31 cellular contexts compared by ENCODE assay signal in the genomic region with DNA sequence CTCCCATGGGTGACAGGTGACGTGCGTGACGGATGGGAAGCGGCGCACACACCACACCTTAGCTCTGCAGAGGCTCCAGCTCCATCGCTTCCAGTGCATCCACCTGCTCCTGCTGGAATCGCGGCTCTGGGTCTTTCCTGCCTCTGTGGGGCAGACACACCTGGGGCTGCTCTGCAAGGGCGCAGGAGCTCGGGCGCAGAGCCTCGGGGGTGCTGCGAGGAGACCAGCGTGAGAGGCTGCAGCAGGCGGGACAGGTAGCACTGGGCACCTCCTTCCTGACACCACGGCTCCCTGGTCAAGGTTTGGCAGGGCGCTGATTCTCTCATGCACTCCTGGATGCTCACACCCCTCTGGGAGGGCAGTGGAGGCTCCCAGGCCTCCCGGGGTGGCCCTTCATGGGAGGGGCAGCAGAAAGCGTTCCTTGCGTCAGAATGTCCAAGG.
"Had no signal": no experiment of that assay in that cellular context is flagged by ENCODE, and none has a peak within 500 bp of the region (broad histone marks: within the 10 kb centered on the region; RNA-seq: fewer than 3 reads in every experiment).

No MANE protein-coding gene starts in this region.

- H3K9me3 Mint-ChIP-seq: activated CD4-positive, alpha-beta memory T cell treated with anti-CD3 and anti-CD28 coated beads for 36 hours had no signal

- H3K9me3 ChIP-seq: SJSA1 had no signal

- H3K4me3 ChIP-seq: cardiac muscle cell, SJSA1 had no signal

- DNase-seq: activated B cell treated with CpG ODN at 0.5 μM for 24 hours; activated CD4-positive, alpha-beta memory T cell treated with anti-CD3 and anti-CD28 coated beads for 36 hours; activated CD4-positive, alpha-beta T cell treated with anti-CD3 and anti-CD28 coated beads for 1 hour; activated CD4-positive, alpha-beta T cell treated with anti-CD3 and anti-CD28 coated beads, Interleukin-2, amount 10 ng/mL, durations not matched to agents 7 days and 5 days; activated gamma-delta T cell treated with Interleukin-2 at 50 U/mL for 16 hours; activated naive CD4-positive, alpha-beta T cell treated with anti-CD3 and anti-CD28 coated beads, Interleukin-2, amount 10 ng/mL, durations not matched to agents 7 days and 5 days; activated naive CD8-positive, alpha-beta T cell treated with anti-CD3 and anti-CD28 coated beads for 36 hours; activated T-cell treated with anti-CD3 and anti-CD28 coated beads for 4 hours; activated T-cell treated with anti-CD3 and anti-CD28 coated beads, Interleukin-2, amount 50 U/mL, for 48 hours; brain microvascular endothelial cell; Kasumi-1; KBM-7; NCI-H1105 treated with DMSO at 0.1 percent for 48 hours; NCI-H1436 treated with DMSO at 0.1 percent for 48 hours; NCI-H187; NCI-H2081; NCI-H2171; NCI-H2227 treated with DMSO at 0.1 percent for 48 hours; NCI-H446 treated with DMSO at 0.1 percent for 48 hours; NCI-H524 treated with DMSO at 0.1 percent for 48 hours; NK-92 treated with Interleukin-12 subunit alpha and Interleukin-12 subunit beta, amount 100 ng/mL, for 24 hours; OCI-M1; Right ventricle myocardium superior; SW 1271 had no signal

- H3K4me1 Mint-ChIP-seq: activated B cell treated with CpG ODN at 0.5 μM for 24 hours; activated CD4-positive, alpha-beta T cell treated with anti-CD3 and anti-CD28 coated beads, Interleukin-2, amount 10 ng/mL, durations not matched to agents 7 days and 5 days; activated naive CD4-positive, alpha-beta T cell treated with anti-CD3 and anti-CD28 coated beads, Interleukin-2, amount 10 ng/mL, durations not matched to agents 7 days and 5 days; activated naive CD8-positive, alpha-beta T cell treated with anti-CD3 and anti-CD28 coated beads for 36 hours had no signal

- ATAC-seq: Panc1, SK-N-SH treated with all-trans-retinoic acid at 6 μM for 48 hours had no signal

- H3K36me3 ChIP-seq: brain microvascular endothelial cell, cardiac muscle cell, SJSA1 had no signal

- H3K27me3 ChIP-seq: brain microvascular endothelial cell, cardiac muscle cell, SJSA1 had no signal

- H3K36me3 Mint-ChIP-seq: activated CD4-positive, alpha-beta memory T cell treated with anti-CD3 and anti-CD28 coated beads for 36 hours; activated naive CD4-positive, alpha-beta T cell treated with anti-CD3 and anti-CD28 coated beads, Interleukin-2, amount 10 ng/mL, durations not matched to agents 7 days and 5 days; activated naive CD8-positive, alpha-beta T cell treated with anti-CD3 and anti-CD28 coated beads for 36 hours had no signal

- H3K27me3 Mint-ChIP-seq: activated CD4-positive, alpha-beta T cell treated with anti-CD3 and anti-CD28 coated beads, Interleukin-2, amount 10 ng/mL, durations not matched to agents 7 days and 5 days; activated naive CD4-positive, alpha-beta T cell treated with anti-CD3 and anti-CD28 coated beads, Interleukin-2, amount 10 ng/mL, durations not matched to agents 7 days and 5 days had no signal

- H3K4me3 Mint-ChIP-seq: activated B cell treated with CpG ODN at 0.5 μM for 24 hours; activated CD4-positive, alpha-beta memory T cell treated with anti-CD3 and anti-CD28 coated beads for 36 hours; activated CD4-positive, alpha-beta T cell treated with anti-CD3 and anti-CD28 coated beads, Interleukin-2, amount 10 ng/mL, durations not matched to agents 7 days and 5 days; activated naive CD4-positive, alpha-beta T cell treated with anti-CD3 and anti-CD28 coated beads, Interleukin-2, amount 10 ng/mL, durations not matched to agents 7 days and 5 days; activated naive CD8-positive, alpha-beta T cell treated with anti-CD3 and anti-CD28 coated beads for 36 hours; T-helper 1 cell treated with Interleukin-12 subunit alpha and Interleukin-12 subunit beta and Interleukin-4 antibody, amounts not matched to agents 30 μg/mL and 1 μg/mL, for 36 hours had no signal

- H3K27ac Mint-ChIP-seq: activated B cell treated with CpG ODN at 0.5 μM for 24 hours; activated CD4-positive, alpha-beta memory T cell treated with anti-CD3 and anti-CD28 coated beads for 36 hours; activated CD4-positive, alpha-beta T cell treated with anti-CD3 and anti-CD28 coated beads, Interleukin-2, amount 10 ng/mL, durations not matched to agents 7 days and 5 days; activated naive CD4-positive, alpha-beta T cell treated with anti-CD3 and anti-CD28 coated beads, Interleukin-2, amount 10 ng/mL, durations not matched to agents 7 days and 5 days; activated naive CD8-positive, alpha-beta T cell treated with anti-CD3 and anti-CD28 coated beads for 36 hours; activated T-helper 2 cell treated with anti-CD3 and anti-CD28 coated beads, Interferon-gamma antibody, Interleukin-2, Interleukin-4, amounts not matched to agents 10 μg/mL and 5 μg/mL and 100 μg/mL, durations not matched to agents 14 hours and 24 hours and 36 hours; T-helper 1 cell treated with Interleukin-12 subunit alpha and Interleukin-12 subunit beta and Interleukin-4 antibody, amounts not matched to agents 30 μg/mL and 1 μg/mL, for 36 hours had no signal

- H3K27ac ChIP-seq: brain microvascular endothelial cell, cardiac muscle cell, RWPE1, SJSA1 had no signal
